In genomic region chr4:145387079-145387478, GRCh38 we compare ENCODE assay signal across 26 cellular contexts.
"Had no signal": no experiment of that assay in that cellular context is flagged by ENCODE, and none has a peak within 500 bp of the region (broad histone marks: within the 10 kb centered on the region; RNA-seq: fewer than 3 reads in every experiment).

No MANE protein-coding gene starts in this region.

- H3K36me3 ChIP-seq: esophagus squamous epithelium, heart right ventricle, lower lobe of right lung, ovary, sigmoid colon, tibial artery had no signal

- H3K4me3 ChIP-seq: coronary artery, esophagus squamous epithelium, heart right ventricle, lower lobe of right lung, ovary, psoas muscle, sigmoid colon, testis, tibial artery had no signal

- DNase-seq: effector memory CD8-positive, alpha-beta T cell; esophagus squamous epithelium; foreskin melanocyte; glutamatergic neuron; heart right ventricle; hippocampal formation; left cardiac atrium; left ventricle myocardium superior; lower lobe of right lung; natural killer cell; occipital lobe; ovary; posterior cingulate gyrus; psoas muscle; right cardiac atrium; sigmoid colon; stimulated activated CD4-positive, alpha-beta T cell treated with anti-CD3 and anti-CD28 coated beads, Interleukin-2, amount 100 ng/mL, for 24 hours; stimulated activated CD4-positive, alpha-beta T cell treated with anti-CD3 and anti-CD28 coated beads, Interleukin-4, amount 100 ng/mL, for 24 hours; stimulated activated naive CD8-positive, alpha-beta T cell treated with anti-CD3 and anti-CD28 coated beads, Interleukin-15, Interleukin-2, amounts not matched to agents 100 U/mL and 50 U/mL, for 24 hours; substantia nigra; testis; tibial artery had no signal

- ATAC-seq: effector memory CD8-positive, alpha-beta T cell; heart right ventricle; left cardiac atrium; left ventricle myocardium superior; natural killer cell; psoas muscle; right cardiac atrium; stimulated activated effector memory CD8-positive, alpha-beta T cell treated with anti-CD3 and anti-CD28 coated beads, Interleukin-12 subunit alpha, Interleukin-12 subunit beta, amount 100 ng/mL, for 72 hours; stimulated activated naive CD8-positive, alpha-beta T cell treated with anti-CD3 and anti-CD28 coated beads, Interleukin-15, Interleukin-2, amounts not matched to agents 100 U/mL and 50 U/mL, for 24 hours had no signal

- H3K27ac ChIP-seq: coronary artery, esophagus squamous epithelium, lower lobe of right lung, ovary, psoas muscle, sigmoid colon, testis, tibial artery had no signal

- H3K9me3 ChIP-seq: lower lobe of right lung, psoas muscle, sigmoid colon, testis, tibial artery had no signal

- H3K27me3 ChIP-seq: heart right ventricle, ovary, sigmoid colon, testis, tibial artery had no signal

- H3K27ac Mint-ChIP-seq: effector memory CD8-positive, alpha-beta T cell; memory B cell; natural killer cell; stimulated activated effector memory CD8-positive, alpha-beta T cell treated with anti-CD3 and anti-CD28 coated beads, Interleukin-12 subunit alpha, Interleukin-12 subunit beta, amount 100 ng/mL, for 72 hours; type B pancreatic cell had no signal

- H3K4me3 Mint-ChIP-seq: effector memory CD8-positive, alpha-beta T cell; memory B cell; natural killer cell; stimulated activated effector memory CD8-positive, alpha-beta T cell treated with anti-CD3 and anti-CD28 coated beads, Interleukin-12 subunit alpha, Interleukin-12 subunit beta, amount 100 ng/mL, for 72 hours; type B pancreatic cell had no signal

- H3K36me3 Mint-ChIP-seq: memory B cell; natural killer cell; stimulated activated effector memory CD8-positive, alpha-beta T cell treated with anti-CD3 and anti-CD28 coated beads, Interleukin-12 subunit alpha, Interleukin-12 subunit beta, amount 100 ng/mL, for 72 hours; type B pancreatic cell had no signal

- H3K27me3 Mint-ChIP-seq: type B pancreatic cell had no signal

- H3K4me1 Mint-ChIP-seq: memory B cell; natural killer cell; stimulated activated effector memory CD8-positive, alpha-beta T cell treated with anti-CD3 and anti-CD28 coated beads, Interleukin-12 subunit alpha, Interleukin-12 subunit beta, amount 100 ng/mL, for 72 hours had no signal

- H3K4me1 ChIP-seq: esophagus squamous epithelium, lower lobe of right lung, psoas muscle, sigmoid colon, testis, tibial artery had no signal
